ENCODE assay signal across 11 cellular contexts in genomic region chr20:52824494-52825216, GRCh38.
"Had no signal": no experiment of that assay in that cellular context is flagged by ENCODE, and none has a peak within 500 bp of the region (broad histone marks: within the 10 kb centered on the region; RNA-seq: fewer than 3 reads in every experiment).

No MANE protein-coding gene starts in this region.

- DNase-seq: dermis blood vessel endothelial cell, hippocampal formation, psoas muscle, stomach, SW 1271, T-helper 9 cell had no signal

- H3K4me1 ChIP-seq: psoas muscle, stomach had no signal

- H3K27ac Mint-ChIP-seq: activated naive CD8-positive, alpha-beta T cell; activated T-helper 2 cell treated with anti-CD3 and anti-CD28 coated beads, Interferon-gamma antibody, Interleukin-2, Interleukin-4, amounts not matched to agents 10 μg/mL and 5 μg/mL and 100 μg/mL, durations not matched to agents 14 hours and 24 hours and 36 hours had no signal

- H3K4me3 ChIP-seq: psoas muscle, stomach, thoracic aorta had no signal

- H3K9me3 ChIP-seq: thoracic aorta had no signal

- ATAC-seq: psoas muscle, sciatic nerve had no signal

- H3K27me3 ChIP-seq: stomach had no signal

- H3K4me3 Mint-ChIP-seq: activated naive CD8-positive, alpha-beta T cell had no signal

- H3K36me3 ChIP-seq: stomach, thoracic aorta had no signal

- H3K27ac ChIP-seq: psoas muscle, stomach, thoracic aorta, VCaP had no signal
